ENCODE assay signal across 18 cellular contexts in genomic region chr16:4917117-4917516, GRCh38. TPM values are rescaled to one million over a fixed set of nuclear protein-coding genes. Genes with fewer than 3 reads are reported as not detected.
DNase-seq lines count a peak whose midpoint lies in the region; ATAC-seq and TF ChIP-seq lines count a peak whose summit lies in the region.
"Had no signal": no experiment of that assay in that cellular context is flagged by ENCODE, and none has a peak within 500 bp of the region (broad histone marks: within the 10 kb centered on the region; RNA-seq: fewer than 3 reads in every experiment).

No MANE protein-coding gene starts in this region.

- no peaks in the 10 kb centered on the region for H3F3A ChIP-seq in SK-N-SH (replicated peaks; ENCODE audit: insufficient read depth)

- TF ChIP-seq EP300 in SK-N-SH (IDR thresholded peaks at IDR 0.05; ENCODE audit: borderline replicate concordance in 1 of 2, low read depth in 1 of 2, low read length in 1 of 2), result no peak

- in situ Hi-C loops in ACHN (cut with HindIII; ENCODE audit: low pct_ligation_motif_present, low pct_unique_long_range_greater_than_20kb, low sequenced_read_pairs), result no loop called here

- ATAC-seq in GM18498 (IDR thresholded peaks at IDR 0.05; ENCODE audit: unreplicated experiment) (no peak), HG02973 (IDR thresholded peaks at IDR 0.05; ENCODE audit: unreplicated experiment) (no peak), GM18868 (IDR thresholded peaks at IDR 0.05; ENCODE audit: unreplicated experiment) (no peak)
- ATAC-seq: HepG2 had no signal

- CTCF ChIA-PET in SK-N-SH (lab: Yijun Ruan, JAX), result interaction anchor here (1.1 kb wide), 1 partner anchor 17 kb away, joined by 3 read pairs; no protein-coding TSS in a partner anchor

- DNase-seq in EH (ENCODE audit: low read depth) (peak; percentile 59), SK-N-SH (no peak), fibroblast of peridontal ligament (ENCODE audit: extremely low read depth) (peak; percentile 79), osteocyte (ENCODE audit: extremely low spot score, unreplicated experiment) (no peak), ACHN (no peak)
- DNase-seq: activated CD4-positive, alpha-beta T cell treated with anti-CD3 and anti-CD28 coated beads for 48 hours; NCI-H1048; NCI-H2171; SIG-M5; stimulated activated CD4-positive, alpha-beta T cell treated with anti-CD3 and anti-CD28 coated beads, Interleukin-2, amount 100 ng/mL, for 24 hours; T-helper 9 cell had no signal

- no peaks in the 10 kb centered on the region for H3K79me2 ChIP-seq in SK-N-SH (ENCODE audit: insufficient read depth)

- H3K27ac Mint-ChIP-seq in osteocyte (ENCODE audit: unreplicated experiment), result peak overlapping the region; percentile 33
- H3K27ac Mint-ChIP-seq: activated naive CD8-positive, alpha-beta T cell had no signal

- 0 out of 4 replicates have a peak, but pooled peaks cover 0 to 8% of the 10 kb centered on the region in 2 experiments for H3K4me1 ChIP-seq in SK-N-SH (ENCODE audit: control insufficient read depth in 1 of 2, insufficient read depth in 2 of 2, low read depth in 1 of 2, low read length in 1 of 2)
- H3K4me1 ChIP-seq: right atrium auricular region had no signal

- no peak for TF ChIP-seq CTCF in SK-N-SH (IDR thresholded peaks at IDR 0.05)
- TF ChIP-seq CTCF in osteocyte (IDR thresholded peaks at IDR 0.05), result no peak

- no peak overlapping the region for H3K4me3 ChIP-seq in SK-N-SH (ENCODE audit: low read depth in 2 of 2, low read length in 1 of 2)
- H3K4me3 ChIP-seq: esophagus muscularis mucosa, right atrium auricular region had no signal

- H3K27me3 Mint-ChIP-seq in osteocyte (ENCODE audit: unreplicated experiment), result no peaks in the 10 kb centered on the region
- H3K27me3 Mint-ChIP-seq: activated naive CD8-positive, alpha-beta T cell had no signal

- H3K9me3 ChIP-seq in SK-N-SH, result no peaks in the 10 kb centered on the region
- H3K9me3 ChIP-seq: esophagus muscularis mucosa, right atrium auricular region had no signal

- WGBS in SK-N-SH (ENCODE audit: low lambda C conversion rate), result 22% methylated on average over 4 of the region's 4 CpGs

- no peaks in the 10 kb centered on the region for H4K20me1 ChIP-seq in SK-N-SH (ENCODE audit: insufficient read depth)

- H3K9me3 Mint-ChIP-seq in osteocyte (ENCODE audit: unreplicated experiment), result no peaks in the 10 kb centered on the region

- no peaks in the 10 kb centered on the region for H3K9me2 ChIP-seq in SK-N-SH

- POLR2A ChIA-PET in SK-N-SH (lab: Yijun Ruan, JAX), result no interaction called here

- H3K4me1 Mint-ChIP-seq in osteocyte (ENCODE audit: unreplicated experiment), result peaks cover 31% of the 10 kb centered on the region

- peak overlapping the region in 1 of 2 experiments; percentile 24; a peak in 1 of 4 replicates for H3K27ac ChIP-seq in SK-N-SH (ENCODE audit: low read depth in 2 of 2, low read length in 1 of 2)
- H3K27ac ChIP-seq: right atrium auricular region had no signal

- H2AFZ ChIP-seq in SK-N-SH (ENCODE audit: low read depth), result no peak overlapping the region

- no peaks in the 10 kb centered on the region for H3K36me3 Mint-ChIP-seq in osteocyte (ENCODE audit: unreplicated experiment)
- H3K36me3 Mint-ChIP-seq: activated naive CD8-positive, alpha-beta T cell had no signal

- H3K4me2 ChIP-seq in SK-N-SH, result no peak overlapping the region

- no peaks in the 10 kb centered on the region for H3K27me3 ChIP-seq in SK-N-SH (ENCODE audit: insufficient read depth)
- H3K27me3 ChIP-seq: esophagus muscularis mucosa, right atrium auricular region had no signal

- no peak overlapping the region for H3K4me3 Mint-ChIP-seq in osteocyte (ENCODE audit: unreplicated experiment)
- H3K4me3 Mint-ChIP-seq: activated naive CD8-positive, alpha-beta T cell had no signal

- no peak overlapping the region for H3K9ac ChIP-seq in SK-N-SH

- H3K36me3 ChIP-seq in SK-N-SH (replicated peaks in 1 of 2; ENCODE audit: control insufficient read depth in 1 of 2, insufficient read depth in 2 of 2, low read length in 1 of 2), result no peaks in the 10 kb centered on the region
- H3K36me3 ChIP-seq: right atrium auricular region had no signal

- TF ChIP-seq RAD21 in SK-N-SH (IDR thresholded peaks at IDR 0.05; ENCODE audit: low read length), result no peak

TF ChIP-seq in SK-N-SH, 30 proteins besides CTCF, POLR2A, EP300 and RAD21 (continues in another document):
- TF ChIP-seq MEF2A (IDR thresholded peaks at IDR 0.05; ENCODE audit: borderline replicate concordance, low read depth) (no peak), NFIC (IDR thresholded peaks at IDR 0.05; ENCODE audit: borderline replicate concordance) (0 out of 2 replicates have a peak, but pooled peaks have one; percentile 15), CHD2 (IDR thresholded peaks at IDR 0.05; ENCODE audit: low read length, partially characterized antibody) (no peak), TCF12 (IDR thresholded peaks at IDR 0.05) (peak; percentile 60; the same call in 1 of the 2 replicates), JUND (IDR thresholded peaks at IDR 0.05) (peak; percentile 51; the same call in 1 of the 2 replicates), RXRA (IDR thresholded peaks at IDR 0.05; ENCODE audit: borderline replicate concordance, low read depth) (no peak), YY1 (IDR thresholded peaks at IDR 0.05; ENCODE audit: low read depth) (no peak), EZH2phosphoT487 (IDR thresholded peaks at IDR 0.05; ENCODE audit: borderline replicate concordance, low read depth) (no peak), GABPA (IDR thresholded peaks at IDR 0.05; ENCODE audit: low read depth) (no peak), FOXJ3 (CRISPR knock-in tag; IDR thresholded peaks at IDR 0.05) (no peak), PBX3 (IDR thresholded peaks at IDR 0.05) (peak; percentile 83), ZBTB33 (IDR thresholded peaks at IDR 0.05; ENCODE audit: borderline replicate concordance, low read depth) (no peak), RCOR1 (IDR thresholded peaks at IDR 0.05; ENCODE audit: low read length) (no peak), ELF1 (IDR thresholded peaks at IDR 0.05) (no peak), SMC3 (IDR thresholded peaks at IDR 0.05; ENCODE audit: low read depth, low read length) (no peak), TEAD4 (IDR thresholded peaks at IDR 0.05; ENCODE audit: borderline replicate concordance, insufficient read depth) (0 out of 2 replicates have a peak, but pooled peaks have one; percentile 9), NRF1 (IDR thresholded peaks at IDR 0.05; ENCODE audit: low read depth, low read length) (no peak), USF1 (IDR thresholded peaks at IDR 0.05; ENCODE audit: borderline replicate concordance, low read depth) (no peak), FOSL2 (IDR thresholded peaks at IDR 0.05; ENCODE audit: borderline replicate concordance, low read depth) (peak; percentile 80), RFX5 (IDR thresholded peaks at IDR 0.05; ENCODE audit: low read length) (no peak), TAF1 (IDR thresholded peaks at IDR 0.05; ENCODE audit: borderline replicate concordance, low read depth, low read length) (no peak)

RNA-seq across cellular contexts. Expression of gene PPL, which starts 19.8 kb away (rescaled TPM):
- 16.8 and 24.6 TPM in 2 replicates for polyA plus RNA-seq in SK-N-SH (2012; rRNA removed)
- 9.9 and 11.5 TPM in 2 replicates for polyA plus RNA-seq in SK-N-SH (2012; cell fraction: cytosol; rRNA removed)
- 42.1 and 47.8 TPM in 2 replicates for polyA plus RNA-seq in SK-N-SH (2012; cell fraction: nucleus; rRNA removed)
- total RNA-seq in osteocyte, result 9.7 and 10.3 TPM in 2 replicates

RNA-seq across cellular contexts. Expression of gene SEC14L5, which starts 41.0 kb away (rescaled TPM):
- polyA plus RNA-seq in SK-N-SH (2012; rRNA removed), result 0.03 and 0.08 TPM in 2 replicates
- polyA plus RNA-seq in SK-N-SH (2012; cell fraction: cytosol; rRNA removed), result 0.01 and 0.03 TPM in 2 replicates
- 0.61 and 1.2 TPM in 2 replicates for polyA plus RNA-seq in SK-N-SH (2012; cell fraction: nucleus; rRNA removed)
- total RNA-seq in osteocyte, result not detected in 2 replicates

Comparison
In these comparisons a context has a peak if more than half of its experiments do, and no peak if none do; other contexts are left out.
1. DNase-seq: peak in EH (single experiment) and fibroblast of peridontal ligament (single experiment); none in SK-N-SH (single experiment), osteocyte (single experiment) and ACHN (single experiment).